In genomic region chr1:184753093-184753492, GRCh38 we compare ENCODE assay signal across 8 cellular contexts. TPM values are rescaled to one million over a fixed set of nuclear protein-coding genes. Genes with fewer than 3 reads are reported as not detected.
DNase-seq lines count a peak whose midpoint lies in the region; ATAC-seq and TF ChIP-seq lines count a peak whose summit lies in the region.

No MANE protein-coding gene starts in this region.

- DNase-seq in mammary epithelial cell (no peak), KBM-7 (no peak), uterus (no peak), GM03348 (ENCODE audit: low spot score) (no peak)
- no peak for DNase-seq in naive thymus-derived CD4-positive, alpha-beta T cell

- H4K20me1 ChIP-seq in BLaER1 treated with 17β-estradiol and CSF1 and Interleukin-3, amounts not matched to agents 10 nM and 100 nM = peaks cover 0 to 14% (median 0%) of the 10 kb centered on the region in 11 experiments; a peak in 7 of 22 replicates
- no peaks in the 10 kb centered on the region for H4K20me1 ChIP-seq in KMS-11 (ENCODE audit: insufficient read depth)
- H4K20me1 ChIP-seq in mammary epithelial cell (ENCODE audit: insufficient read depth, low read length) = no peaks in the 10 kb centered on the region

- no peaks in the 10 kb centered on the region for H3K9me3 Mint-ChIP-seq in naive thymus-derived CD4-positive, alpha-beta T cell

- TF ChIP-seq POLR2A in uterus (IDR thresholded peaks at IDR 0.05) = no peak

- no peak overlapping the region for H2AFZ ChIP-seq in KMS-11 (ENCODE audit: low read depth)
- H2AFZ ChIP-seq in mammary epithelial cell (ENCODE audit: low read depth, low read length) = no peak overlapping the region

- peak overlapping the region; percentile 87 to 96 (median 94) for H3K4me3 Mint-ChIP-seq in naive thymus-derived CD4-positive, alpha-beta T cell

- CTCF ChIA-PET in mammary epithelial cell (lab: Charles Lee; ENCODE audit: low non-redundant PET) = no interaction called here
- CTCF ChIA-PET in naive thymus-derived CD4-positive, alpha-beta T cell (lab: Charles Lee) = interaction anchor here (0.7 to 0.8 kb wide), 2 partner anchors 10 to 84 kb away, joined by 3 to 6 read pairs; no protein-coding TSS in a partner anchor

- peak overlapping the region in 8 of 9 donors; percentile 71 to 97 (median 92) for H3K27ac Mint-ChIP-seq in naive thymus-derived CD4-positive, alpha-beta T cell

- in situ Hi-C loops in mammary epithelial cell (cut with MboI; ENCODE audit: low sequenced_read_pairs in 2 of 2) = no loop called here
- in situ Hi-C loops in KBM-7 (cut with MboI; ENCODE audit: low pct_unique_long_range_greater_than_20kb, low sequenced_read_pairs) = no loop called here

- peaks cover 0 to 9% (median 0%) of the 10 kb centered on the region in 5 donors for H3K36me3 Mint-ChIP-seq in naive thymus-derived CD4-positive, alpha-beta T cell

- peaks cover 0 to 11% (median 2%) of the 10 kb centered on the region in 11 experiments; a peak in 9 of 22 replicates for H3K36me3 ChIP-seq in BLaER1 treated with 17β-estradiol and CSF1 and Interleukin-3, amounts not matched to agents 10 nM and 100 nM
- H3K36me3 ChIP-seq in KMS-11 (ENCODE audit: insufficient read depth) (peaks cover 19% of the 10 kb centered on the region; the same call in 1 of the 2 replicates), mammary epithelial cell (ENCODE audit: insufficient read depth, low read length) (no peaks in the 10 kb centered on the region), uterus (no peaks in the 10 kb centered on the region)
- peaks cover 0 to 8% (median 0%) of the 10 kb centered on the region in 3 experiments for H3K36me3 ChIP-seq in naive thymus-derived CD4-positive, alpha-beta T cell (ENCODE audit: control insufficient read depth in 2 of 3, insufficient read depth in 3 of 3, low read length in 3 of 3)

- 98% methylated on average over 4 of the region's 5 CpGs for WGBS in mammary epithelial cell (ENCODE audit: low coverage, missing lambda C conversion rate)

- peak overlapping the region; percentile 52 to 89 (median 79) for H3K4me2 ChIP-seq in BLaER1 treated with 17β-estradiol and CSF1 and Interleukin-3, amounts not matched to agents 10 nM and 100 nM
- H3K4me2 ChIP-seq in KMS-11 = peak overlapping the region; percentile 97
- peak overlapping the region; percentile 99 for H3K4me2 ChIP-seq in mammary epithelial cell (ENCODE audit: insufficient read depth, low read depth, low read length)

- POLR2A ChIA-PET in naive thymus-derived CD4-positive, alpha-beta T cell (lab: Charles Lee) = interaction anchor here (0.6 to 2.9 kb wide), 5 partner anchors 10 to 1575 kb away, joined by 3 to 16 read pairs (median 4); no protein-coding TSS in a partner anchor

- peak overlapping the region; percentile 75 to 99 (median 96) for H3K4me3 ChIP-seq in BLaER1 treated with 17β-estradiol and CSF1 and Interleukin-3, amounts not matched to agents 10 nM and 100 nM
- H3K4me3 ChIP-seq in KMS-11 (IDR thresholded peaks at IDR 0.05; ENCODE audit: insufficient read depth, low read depth, low read length) = peak overlapping the region; percentile 93
- peak overlapping the region in 2 of 3 experiments; percentile 90 to 100 for H3K4me3 ChIP-seq in mammary epithelial cell (replicated peaks in 1 of 3; ENCODE audit: insufficient read depth in 1 of 3, low read depth in 2 of 3, low read length in 3 of 3)
- peak overlapping the region; percentile 84 for H3K4me3 ChIP-seq in naive thymus-derived CD4-positive, alpha-beta T cell (ENCODE audit: low read length)
- peak overlapping the region in 1 of 2 donors; percentile 91 for H3K4me3 ChIP-seq in uterus

- H3K27me3 Mint-ChIP-seq in naive thymus-derived CD4-positive, alpha-beta T cell = peaks cover 0 to 12% (median 0%) of the 10 kb centered on the region in 5 donors

- TF ChIP-seq CTCF in KMS-11 (conservative IDR thresholded peaks at IDR 0.05; ENCODE audit: low read depth, low read length) (no peak), mammary epithelial cell (conservative IDR thresholded peaks at IDR 0.05 in 1 of 2, IDR thresholded peaks at IDR 0.05 in 1 of 2; ENCODE audit: extremely low read depth in 1 of 2, insufficient read depth in 1 of 2, low read depth in 1 of 2, low read length in 2 of 2) (no peak), uterus (IDR thresholded peaks at IDR 0.05) (no peak)

- ATAC-seq in naive thymus-derived CD4-positive, alpha-beta T cell = no peak
- no peak for ATAC-seq in GM19452 (IDR thresholded peaks at IDR 0.05; ENCODE audit: unreplicated experiment)

- peak overlapping the region; percentile 89 to 99 (median 96) for H3K9ac ChIP-seq in BLaER1 treated with 17β-estradiol and CSF1 and Interleukin-3, amounts not matched to agents 10 nM and 100 nM
- H3K9ac ChIP-seq in KMS-11 = peak overlapping the region; percentile 94
- no peak overlapping the region for H3K9ac ChIP-seq in mammary epithelial cell (ENCODE audit: insufficient read depth, low read length)

- no TSS peak for BruUV-seq in mammary epithelial cell (replicated peaks; lab: Mats Ljungman, UMichigan)

- intact Hi-C loops in mammary epithelial cell (cut with micrococcal nuclease) = no loop called here
- intact Hi-C loops in naive thymus-derived CD4-positive, alpha-beta T cell (cut with micrococcal nuclease) = loop anchor here (5.0 to 10.0 kb wide), 2 partner anchors 796 to 1552 kb away; no protein-coding TSS in a partner anchor
- intact Hi-C loops in uterus (cut with DNase I; ENCODE audit: low total_unique reads) = no loop called here

- no peaks in the 10 kb centered on the region for H3K9me3 ChIP-seq in BLaER1 treated with 17β-estradiol and CSF1 and Interleukin-3, amounts not matched to agents 10 nM and 100 nM (replicated peaks in 1 of 11)
- H3K9me3 ChIP-seq in mammary epithelial cell (replicated peaks; ENCODE audit: insufficient read depth, low read length) (no peaks in the 10 kb centered on the region), uterus (no peaks in the 10 kb centered on the region)
- H3K9me3 ChIP-seq in naive thymus-derived CD4-positive, alpha-beta T cell (ENCODE audit: control insufficient read depth in 2 of 3, low read length in 3 of 3) = no peaks in the 10 kb centered on the region

- H3K27me3 ChIP-seq in BLaER1 treated with 17β-estradiol and CSF1 and Interleukin-3, amounts not matched to agents 10 nM and 100 nM = no peaks in the 10 kb centered on the region
- H3K27me3 ChIP-seq in KMS-11 (ENCODE audit: insufficient read depth, low read depth) = no peaks in the 10 kb centered on the region
- no peaks in the 10 kb centered on the region for H3K27me3 ChIP-seq in mammary epithelial cell (ENCODE audit: insufficient read depth, low read length)
- no peaks in the 10 kb centered on the region for H3K27me3 ChIP-seq in naive thymus-derived CD4-positive, alpha-beta T cell (ENCODE audit: control insufficient read depth in 2 of 2, insufficient read depth in 2 of 2, low read length in 2 of 2)
- H3K27me3 ChIP-seq in uterus = no peaks in the 10 kb centered on the region

- H3K79me2 ChIP-seq in KMS-11 (ENCODE audit: insufficient read depth, low read depth) (peaks cover 64% of the 10 kb centered on the region), mammary epithelial cell (ENCODE audit: insufficient read depth, low read length) (peaks cover 22% of the 10 kb centered on the region)

- H3K4me1 ChIP-seq in BLaER1 treated with 17β-estradiol and CSF1 and Interleukin-3, amounts not matched to agents 10 nM and 100 nM = peaks cover 13 to 55% (median 24%) of the 10 kb centered on the region in 10 experiments
- H3K4me1 ChIP-seq in KMS-11 (ENCODE audit: low read depth, poor library complexity, severe bottlenecking) = peaks cover 57% of the 10 kb centered on the region
- peaks cover 5% of the 10 kb centered on the region for H3K4me1 ChIP-seq in mammary epithelial cell (ENCODE audit: insufficient read depth, low read length)
- H3K4me1 ChIP-seq in naive thymus-derived CD4-positive, alpha-beta T cell (ENCODE audit: control insufficient read depth in 2 of 2, insufficient read depth in 2 of 2, low read length in 2 of 2) = peaks cover 9 to 13% of the 10 kb centered on the region in 2 donors
- H3K4me1 ChIP-seq in uterus = no peaks in the 10 kb centered on the region

- H3K4me1 Mint-ChIP-seq in naive thymus-derived CD4-positive, alpha-beta T cell = peaks cover 21 to 60% (median 53%) of the 10 kb centered on the region in 7 donors

- dilution Hi-C loops in mammary epithelial cell (cut with HindIII; ENCODE audit: low sequenced_read_pairs) = no loop called here

- peak overlapping the region; percentile 83 to 98 (median 95); a peak in 21 of 22 replicates for H3K27ac ChIP-seq in BLaER1 treated with 17β-estradiol and CSF1 and Interleukin-3, amounts not matched to agents 10 nM and 100 nM
- H3K27ac ChIP-seq in KMS-11 (peak overlapping the region; percentile 77), mammary epithelial cell (ENCODE audit: insufficient read depth, low read depth, low read length) (no peak overlapping the region), uterus (no peak overlapping the region)
- no peak overlapping the region for H3K27ac ChIP-seq in naive thymus-derived CD4-positive, alpha-beta T cell (ENCODE audit: low read depth, low read length)

RNA-seq across cellular contexts. Expression of gene EDEM3, which starts 1.6 kb away (rescaled TPM):
- 10 to 100 TPM; 30.7 to 33.4 TPM for total RNA-seq in mammary epithelial cell
- 17.3 TPM for polyA plus RNA-seq in mammary epithelial cell
- polyA minus RNA-seq in mammary epithelial cell = 29.8 TPM
- total RNA-seq in naive thymus-derived CD4-positive, alpha-beta T cell = 10 to 100 TPM; 21.0 to 55.9 (median 33.9) TPM
- 10 to 100 TPM in 1 of 2 donors, 1 to 10 TPM in 1; 9.3 to 12.4 TPM for polyA plus RNA-seq in naive thymus-derived CD4-positive, alpha-beta T cell
- 10 to 100 TPM; 12.8 to 64.7 (median 35.6) TPM for total RNA-seq in uterus

Comparison
In these comparisons a context has a peak if more than half of its experiments do, and no peak if none do; other contexts are left out.
1. H3K27ac ChIP-seq: peak in BLaER1 treated with 17β-estradiol and CSF1 and Interleukin-3, amounts not matched to agents 10 nM and 100 nM (11 of 11) and KMS-11 (single experiment); none in mammary epithelial cell (single experiment), naive thymus-derived CD4-positive, alpha-beta T cell (single experiment) and uterus (0 of 2).
2. intact Hi-C loops: an anchor here in naive thymus-derived CD4-positive, alpha-beta T cell (5.0 to 10.0 kb wide); none called in mammary epithelial cell and uterus.
3. Peak in every context shown above with its lines, with median percentiles within 50 percentile points of each other: H3K4me2 ChIP-seq.